Comparison of ENCODE assay signal across 19 cellular contexts in the genomic region with DNA sequence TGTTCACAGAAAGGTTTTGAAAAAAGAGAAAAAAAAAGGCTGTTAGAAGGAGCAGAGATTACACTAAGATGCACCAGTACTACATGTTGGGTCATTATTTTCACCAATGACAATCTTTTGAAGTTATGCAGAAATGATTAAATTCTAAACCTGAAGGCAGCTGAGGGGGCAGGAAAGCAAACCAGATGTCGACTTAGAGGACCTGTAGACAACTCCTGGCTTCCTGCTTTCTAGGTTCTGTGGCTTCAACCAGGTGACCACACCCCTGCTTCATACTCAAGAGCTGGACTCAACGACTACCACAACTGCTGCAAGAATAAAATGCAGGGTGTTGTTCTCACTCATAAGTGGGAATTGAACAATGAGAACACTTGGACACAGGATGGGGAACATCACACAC. TPM values are rescaled to one million over a fixed set of nuclear protein-coding genes. Genes with fewer than 3 reads are reported as not detected.
DNase-seq lines count a peak whose midpoint lies in the region; ATAC-seq, FAIRE-seq and TF ChIP-seq lines count a peak whose summit lies in the region.
"Had no signal": no experiment of that assay in that cellular context is flagged by ENCODE, and none has a peak within 500 bp of the region (broad histone marks: within the 10 kb centered on the region; RNA-seq: fewer than 3 reads in every experiment).

No MANE protein-coding gene starts in this region.

- peaks cover 43% of the 10 kb centered on the region for H3K4me1 ChIP-seq in A549

- peak overlapping the region; percentile 68 for H3K27ac Mint-ChIP-seq in chondrocyte (ENCODE audit: unreplicated experiment)
- H3K27ac Mint-ChIP-seq: type B pancreatic cell had no signal

- CTCF ChIA-PET in A549 (lab: Yijun Ruan, JAX) = interaction anchor here (41.4 kb wide), 1 partner anchor 70 kb away, joined by 924 read pairs; no protein-coding TSS in a partner anchor

- 51% methylated on average over 2 of the region's 2 CpGs for WGBS in A549 (ENCODE audit: missing lambda C conversion rate)

- TF ChIP-seq RAD21 in A549 (conservative IDR thresholded peaks at IDR 0.05 in 1 of 2, IDR thresholded peaks at IDR 0.05 in 1 of 2) = no peak

- ATAC-seq in A549 = no peak
- peak; percentile 78 for ATAC-seq in HG03565 (IDR thresholded peaks at IDR 0.05; ENCODE audit: unreplicated experiment)
- ATAC-seq in HG02763 (IDR thresholded peaks at IDR 0.05; ENCODE audit: unreplicated experiment) = no peak
- ATAC-seq: heart left ventricle; naive thymus-derived CD8-positive, alpha-beta T cell had no signal

- H3K27ac ChIP-seq in A549 = peak overlapping the region; percentile 11 to 48; a peak in 3 of 6 replicates
- H3K27ac ChIP-seq: cardiac muscle cell, heart left ventricle, VCaP had no signal

- TF ChIP-seq CTCF in A549 (IDR thresholded peaks at IDR 0.05) (no peak), chondrocyte (IDR thresholded peaks at IDR 0.05) (no peak)

- peaks cover 38% of the 10 kb centered on the region for H3K4me1 Mint-ChIP-seq in chondrocyte (ENCODE audit: low read depth)

- DNase-seq in DMS53 (lab: John Stamatoyannopoulos, UW) (peak; percentile 41), DMS53 treated with DMSO at 0.1 percent for 48 hours (lab: John Stamatoyannopoulos, UW; ENCODE audit: unreplicated experiment) (no peak), A549 (ENCODE audit: low read depth in 1 of 2, low spot score in 1 of 2) (no peak), chondrocyte (ENCODE audit: low spot score) (no peak), NK-92 (lab: John Stamatoyannopoulos, UW; ENCODE audit: unreplicated experiment) (no peak)
- no peak for DNase-seq in activated CD4-positive, CD25-positive, alpha-beta regulatory T cell treated with anti-CD3 and anti-CD28 coated beads, Interleukin-2, amount 50 U/mL, for 72 hours
- DNase-seq: C1 segment of cervical spinal cord; DMS79 treated with DMSO at 0.1 percent for 48 hours; effector CD4-positive, alpha-beta T cell; heart left ventricle; naive thymus-derived CD8-positive, alpha-beta T cell; NCI-H146; posterior cingulate gyrus; SHP77 had no signal

- POLR2A ChIA-PET in A549 (lab: Yijun Ruan, JAX) = no interaction called here

- H3K4me2 ChIP-seq in A549 = no peak overlapping the region

- H3K36me3 Mint-ChIP-seq in chondrocyte (ENCODE audit: low read depth) = peaks cover 43% of the 10 kb centered on the region
- H3K36me3 Mint-ChIP-seq: naive thymus-derived CD8-positive, alpha-beta T cell had no signal

- no peak for TF ChIP-seq POLR2A in A549 (IDR thresholded peaks at IDR 0.05; ENCODE audit: low read length)

- no peak overlapping the region for H3K4me3 Mint-ChIP-seq in chondrocyte (ENCODE audit: unreplicated experiment)
- H3K4me3 Mint-ChIP-seq: naive thymus-derived CD8-positive, alpha-beta T cell; type B pancreatic cell had no signal

- TF ChIP-seq EP300 in A549 (IDR thresholded peaks at IDR 0.05) = no peak

- no peak for FAIRE-seq in A549 (lab: Jason Lieb, UNC)

- no peaks in the 10 kb centered on the region for H3K9me3 Mint-ChIP-seq in chondrocyte (ENCODE audit: low read depth)
- H3K9me3 Mint-ChIP-seq: naive thymus-derived CD8-positive, alpha-beta T cell; type B pancreatic cell had no signal

- H3K4me3 ChIP-seq in A549 = no peak overlapping the region
- H3K4me3 ChIP-seq: cardiac muscle cell, heart left ventricle had no signal

- H3K27me3 Mint-ChIP-seq in chondrocyte (ENCODE audit: low read depth) = no peaks in the 10 kb centered on the region
- H3K27me3 Mint-ChIP-seq: naive thymus-derived CD8-positive, alpha-beta T cell; type B pancreatic cell had no signal

- no peaks in the 10 kb centered on the region for H3K9me3 ChIP-seq in A549
- H3K9me3 ChIP-seq: heart left ventricle had no signal

TF ChIP-seq in A549, 52 proteins besides CTCF, POLR2A, EP300 and RAD21:
- TF ChIP-seq JUN (IDR thresholded peaks at IDR 0.05) = no peak
- no peak for TF ChIP-seq HEYL (CRISPR knock-in tag; IDR thresholded peaks at IDR 0.05)
- TF ChIP-seq, protein P1, sequence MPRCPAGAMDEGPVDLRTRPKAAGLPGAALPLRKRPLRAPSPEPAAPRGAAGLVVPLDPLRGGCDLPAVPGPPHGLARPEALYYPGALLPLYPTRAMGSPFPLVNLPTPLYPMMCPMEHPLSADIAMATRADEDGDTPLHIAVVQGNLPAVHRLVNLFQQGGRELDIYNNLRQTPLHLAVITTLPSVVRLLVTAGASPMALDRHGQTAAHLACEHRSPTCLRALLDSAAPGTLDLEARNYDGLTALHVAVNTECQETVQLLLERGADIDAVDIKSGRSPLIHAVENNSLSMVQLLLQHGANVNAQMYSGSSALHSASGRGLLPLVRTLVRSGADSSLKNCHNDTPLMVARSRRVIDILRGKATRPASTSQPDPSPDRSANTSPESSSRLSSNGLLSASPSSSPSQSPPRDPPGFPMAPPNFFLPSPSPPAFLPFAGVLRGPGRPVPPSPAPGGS (IDR thresholded peaks at IDR 0.05) = no peak
- TF ChIP-seq RCOR1 (IDR thresholded peaks at IDR 0.05; ENCODE audit: low read depth, low read length) = no peak
- no peak for TF ChIP-seq RNF2 (IDR thresholded peaks at IDR 0.05; ENCODE audit: borderline replicate concordance, low read depth)
- TF ChIP-seq USF2 (IDR thresholded peaks at IDR 0.05) = no peak
- no peak for TF ChIP-seq TP53 (CRISPR knock-in tag; IDR thresholded peaks at IDR 0.05)
- TF ChIP-seq ZFP36 (IDR thresholded peaks at IDR 0.05; ENCODE audit: borderline replicate concordance, partially characterized antibody) = no peak
- no peak for TF ChIP-seq ESRRA (IDR thresholded peaks at IDR 0.05; ENCODE audit: borderline replicate concordance, low read length)
- TF ChIP-seq NPAS2 (CRISPR knock-in tag; IDR thresholded peaks at IDR 0.05; ENCODE audit: borderline replicate concordance) = no peak
- TF ChIP-seq NR3C1 (IDR thresholded peaks at IDR 0.05) = no peak
- TF ChIP-seq NFE2L2 (conservative IDR thresholded peaks at IDR 0.05; ENCODE audit: low read length) = no peak
- no peak for TF ChIP-seq RARB (CRISPR knock-in tag; IDR thresholded peaks at IDR 0.05)
TF ChIP-seq in A549: peak in this region for 0.

RNA-seq across cellular contexts. Expression of gene MYOF, which starts 30.0 kb away (rescaled TPM):
- polyA plus RNA-seq in A549 (2011; rRNA removed) = 229 and 265 TPM in 2 replicates
- polyA plus RNA-seq in A549 (2012; cell fraction: cytosol; rRNA removed) = 117 TPM in 2 replicates
- polyA plus RNA-seq in A549 (2012; cell fraction: nucleus; rRNA removed) = 127 and 200 TPM in 2 replicates
- 190 to 217 TPM (median 191 TPM) in 3 replicates for polyA plus RNA-seq in A549 (2017; fragmentation: RNase III; extraction: RNeasy Plus Mini Kit Qiagen cat#74134 plus additional on column Dnase treatment)
- polyA minus RNA-seq in A549 (2011; rRNA and poly(A)+ RNA removed) = 195 and 221 TPM in 2 replicates
- total RNA-seq in chondrocyte = 291 to 526 TPM (median 524 TPM) in 3 replicates
- polyA plus RNA-seq: naive thymus-derived CD8-positive, alpha-beta T cell had no signal

RNA-seq across cellular contexts. Expression of gene CEP55, which starts 44.3 kb away (rescaled TPM):
- 63.5 and 87.0 TPM in 2 replicates for polyA plus RNA-seq in A549 (2011; rRNA removed)
- polyA plus RNA-seq in A549 (2012; cell fraction: cytosol; rRNA removed) = 24.7 and 26.7 TPM in 2 replicates
- 12.1 and 18.0 TPM in 2 replicates for polyA plus RNA-seq in A549 (2012; cell fraction: nucleus; rRNA removed)
- 51.2 to 57.9 TPM (median 52.4 TPM) in 3 replicates for polyA plus RNA-seq in A549 (2017; fragmentation: RNase III; extraction: RNeasy Plus Mini Kit Qiagen cat#74134 plus additional on column Dnase treatment)
- polyA minus RNA-seq in A549 (2011; rRNA and poly(A)+ RNA removed) = 12.0 and 13.0 TPM in 2 replicates
- 7.5 to 9.3 TPM (median 8.4 TPM) in 3 replicates for total RNA-seq in chondrocyte
- total RNA-seq: naive thymus-derived CD8-positive, alpha-beta T cell had no signal
- polyA plus RNA-seq: naive thymus-derived CD8-positive, alpha-beta T cell had no signal
